In the genomic region with DNA sequence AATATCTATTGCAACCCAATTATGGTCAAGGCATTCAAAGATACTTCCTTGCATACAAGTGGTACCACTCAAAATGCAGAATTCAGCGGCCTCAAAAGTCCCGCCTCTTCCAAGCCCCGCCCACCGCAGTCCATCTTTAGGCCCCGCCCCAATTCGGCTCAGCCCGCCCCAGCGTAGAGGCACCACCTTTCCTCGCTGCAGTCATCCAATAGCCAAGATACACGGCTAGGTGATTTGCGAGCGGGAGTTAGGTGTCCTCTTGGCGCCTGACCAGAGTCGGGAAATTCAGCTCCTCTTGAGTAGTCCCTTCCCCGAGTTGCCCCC, we compare ENCODE assay signal across 8 cellular contexts. TPM values are rescaled to one million over a fixed set of nuclear protein-coding genes. Genes with fewer than 3 reads are reported as not detected.
DNase-seq lines count a peak whose midpoint lies in the region; ATAC-seq and TF ChIP-seq lines count a peak whose summit lies in the region.

No MANE protein-coding gene starts in this region.

- ATAC-seq in HG02678 (IDR thresholded peaks at IDR 0.05; ENCODE audit: unreplicated experiment): peak; percentile 76

- H3K4me1 ChIP-seq in right atrium auricular region: peaks cover 0 to 16% of the 10 kb centered on the region in 2 donors
- peaks cover 5% of the 10 kb centered on the region for H3K4me1 ChIP-seq in vagina

- H3K27me3 ChIP-seq in right atrium auricular region: no peaks in the 10 kb centered on the region
- H3K27me3 ChIP-seq in vagina: no peaks in the 10 kb centered on the region

- intact Hi-C loops in vagina (cut with DNase I): no loop called here

- DNase-seq in GM10266 (ENCODE audit: extremely low spot score) (peak; percentile 91), NCI-H1417 treated with DMSO at 0.1 percent for 48 hours (lab: John Stamatoyannopoulos, UW) (peak; percentile 97), T follicular helper cell (ENCODE audit: low read depth) (peak; percentile 90), amniotic epithelial cell (ENCODE audit: low read depth) (peak; percentile 85), right atrium auricular region (ENCODE audit: low spot score) (peak; percentile 87), pulmonary artery endothelial cell (ENCODE audit: low read depth, low spot score) (peak; percentile 64), vagina (ENCODE audit: extremely low spot score in 2 of 2) (no peak)

- TF ChIP-seq CTCF in GM10266 (IDR thresholded peaks at IDR 0.05; ENCODE audit: control insufficient read depth, insufficient read depth, low read depth, missing control alignments) (no peak), right atrium auricular region (IDR thresholded peaks at IDR 0.05) (no peak), vagina (IDR thresholded peaks at IDR 0.05) (no peak)

- H3K27ac ChIP-seq in right atrium auricular region (peak overlapping the region; percentile 80 to 84), vagina (peak overlapping the region; percentile 19)

- H3K9me3 ChIP-seq in right atrium auricular region: no peaks in the 10 kb centered on the region
- no peaks in the 10 kb centered on the region for H3K9me3 ChIP-seq in vagina

- H3K4me3 ChIP-seq in right atrium auricular region (peak overlapping the region; percentile 54 to 82), vagina (peak overlapping the region; percentile 57 to 67)

- H3K36me3 ChIP-seq in right atrium auricular region: no peaks in the 10 kb centered on the region
- no peaks in the 10 kb centered on the region for H3K36me3 ChIP-seq in vagina

- no peak for TF ChIP-seq POLR2A in vagina (IDR thresholded peaks at IDR 0.05)

RNA-seq across cellular contexts. Expression of a gene that starts 0.4 kb away (rescaled TPM):
- total RNA-seq in right atrium auricular region (10 to 100 TPM; 11.7 to 23.9 TPM), pulmonary artery endothelial cell (20.9 and 27.2 TPM in 2 replicates), vagina (9.1 TPM)

Comparison
In these comparisons a context has a peak if more than half of its experiments do, and no peak if none do; other contexts are left out.
1. DNase-seq: peak in GM10266 (single experiment), NCI-H1417 treated with DMSO at 0.1 percent for 48 hours (single experiment), T follicular helper cell (single experiment), amniotic epithelial cell (single experiment), right atrium auricular region (single experiment) and pulmonary artery endothelial cell (single experiment); none in vagina (0 of 2).